25 cellular contexts compared by ENCODE assay signal in genomic region chr10:110486680-110487410, GRCh38. TPM values are rescaled to one million over a fixed set of nuclear protein-coding genes. Genes with fewer than 3 reads are reported as not detected.
DNase-seq lines count a peak whose midpoint lies in the region; ATAC-seq, FAIRE-seq and TF ChIP-seq lines count a peak whose summit lies in the region.
"Had no signal": no experiment of that assay in that cellular context is flagged by ENCODE, and none has a peak within 500 bp of the region (broad histone marks: within the 10 kb centered on the region; RNA-seq: fewer than 3 reads in every experiment).

No MANE protein-coding gene starts in this region.

- no peaks in the 10 kb centered on the region for H3K27me3 Mint-ChIP-seq in endodermal cell (ENCODE audit: insufficient read depth)
- H3K27me3 Mint-ChIP-seq in neural progenitor cell (ENCODE audit: insufficient read depth, low read depth) = peaks cover 7% of the 10 kb centered on the region

- peak overlapping the region; percentile 78 for H3K27ac Mint-ChIP-seq in endodermal cell
- peak overlapping the region; percentile 59 for H3K27ac Mint-ChIP-seq in neural progenitor cell
- H3K27ac Mint-ChIP-seq: naive thymus-derived CD8-positive, alpha-beta T cell; stimulated activated naive B cell treated with anti-CD40 and anti-IgM and Interleukin-4, amounts not matched to agents 10 μg/mL and 1 μg/mL and 100 μg/mL, for 72 hours had no signal

- H2AFZ ChIP-seq in neural progenitor cell (replicated peaks) = no peak overlapping the region
- H2AFZ ChIP-seq: parathyroid adenoma had no signal

- H3K4me1 Mint-ChIP-seq in endodermal cell = peaks cover 45% of the 10 kb centered on the region
- peaks cover 5% of the 10 kb centered on the region for H3K4me1 Mint-ChIP-seq in neural progenitor cell

- no peak for DNase-seq in GM19239 (ENCODE audit: insufficient read length, low spot score)
- DNase-seq in endodermal cell = no peak
- no peak for DNase-seq in neural progenitor cell (ENCODE audit: low spot score)
- no peak for DNase-seq in activated naive CD4-positive, alpha-beta T cell treated with Interleukin-2 at 50 U/mL for 16 hours
- DNase-seq in NCI-H345 treated with DMSO at 0.1 percent for 48 hours (lab: John Stamatoyannopoulos, UW; ENCODE audit: unreplicated experiment) = no peak
- DNase-seq: AML-193; effector CD8-positive, alpha-beta T cell; heart right ventricle; KG1; mammary epithelial cell; MV-4-11; naive thymus-derived CD8-positive, alpha-beta T cell; NCI-H187 treated with DMSO at 0.1 percent for 48 hours; NCI-H510A treated with DMSO at 0.1 percent for 48 hours; sigmoid colon; stimulated activated naive B cell treated with anti-CD40 and anti-IgM and Interleukin-4, amounts not matched to agents 10 μg/mL and 1 μg/mL and 100 μg/mL, for 72 hours; T-helper 1 cell; tibial artery had no signal

- 0 out of 2 replicates have a peak overlapping the region, but pooled peaks have one; percentile 16 for H3K27ac ChIP-seq in HUES64 (ENCODE audit: low read depth, low read length)
- no peak overlapping the region for H3K27ac ChIP-seq in endodermal cell (ENCODE audit: low read depth, low read length)
- no peak overlapping the region for H3K27ac ChIP-seq in neural progenitor cell
- H3K27ac ChIP-seq: ascending aorta, parathyroid adenoma, tibial artery had no signal

- H3K27me3 ChIP-seq in HUES64 (ENCODE audit: insufficient read depth, low read length) = no peaks in the 10 kb centered on the region
- H3K27me3 ChIP-seq in endodermal cell (ENCODE audit: control insufficient read depth, insufficient read depth, low read length, poor library complexity, severe bottlenecking) = no peaks in the 10 kb centered on the region
- H3K27me3 ChIP-seq in neural progenitor cell = no peaks in the 10 kb centered on the region
- H3K27me3 ChIP-seq: ascending aorta, sigmoid colon had no signal

- H3K4me3 Mint-ChIP-seq in endodermal cell = no peak overlapping the region
- H3K4me3 Mint-ChIP-seq in neural progenitor cell = no peak overlapping the region
- H3K4me3 Mint-ChIP-seq: naive thymus-derived CD8-positive, alpha-beta T cell; stimulated activated naive B cell treated with anti-CD40 and anti-IgM and Interleukin-4, amounts not matched to agents 10 μg/mL and 1 μg/mL and 100 μg/mL, for 72 hours had no signal

- peak; percentile 64 for FAIRE-seq in GM19239 (lab: Jason Lieb, UNC)
- FAIRE-seq: GM18507 had no signal

- H3K36me3 ChIP-seq in HUES64 (ENCODE audit: insufficient read depth, low read length) (no peaks in the 10 kb centered on the region), endodermal cell (ENCODE audit: control insufficient read depth, insufficient read depth, low read length) (no peaks in the 10 kb centered on the region), neural progenitor cell (no peaks in the 10 kb centered on the region)
- H3K36me3 ChIP-seq: ascending aorta, heart right ventricle, sigmoid colon, tibial artery had no signal

- H3K9me3 Mint-ChIP-seq in endodermal cell (no peaks in the 10 kb centered on the region), neural progenitor cell (no peaks in the 10 kb centered on the region)
- H3K9me3 Mint-ChIP-seq: naive thymus-derived CD8-positive, alpha-beta T cell had no signal

- H3K9me3 ChIP-seq in HUES64 (ENCODE audit: insufficient read depth, low read depth, low read length) (no peaks in the 10 kb centered on the region), endodermal cell (ENCODE audit: control insufficient read depth, low read length) (peaks cover 7% of the 10 kb centered on the region), neural progenitor cell (ENCODE audit: low read depth) (no peaks in the 10 kb centered on the region)
- H3K9me3 ChIP-seq: ascending aorta, heart right ventricle, sigmoid colon, tibial artery had no signal

- H3K4me1 ChIP-seq in HUES64 (ENCODE audit: insufficient read depth, low read length) = peaks cover 36% of the 10 kb centered on the region
- H3K4me1 ChIP-seq in endodermal cell (ENCODE audit: control insufficient read depth, insufficient read depth, low read length) = peaks cover 21% of the 10 kb centered on the region
- peaks cover 6% of the 10 kb centered on the region for H3K4me1 ChIP-seq in neural progenitor cell
- H3K4me1 ChIP-seq: ascending aorta, parathyroid adenoma, tibial artery had no signal

- TF ChIP-seq CTCF in endodermal cell (conservative IDR thresholded peaks at IDR 0.05) = no peak
- no peak for TF ChIP-seq CTCF in neural progenitor cell (IDR thresholded peaks at IDR 0.05)

- H3F3A ChIP-seq in neural progenitor cell (ENCODE audit: low read depth) = no peaks in the 10 kb centered on the region

- no peak overlapping the region for H3K4me2 ChIP-seq in neural progenitor cell

- 75% methylated on average over 11 of the region's 11 CpGs for WGBS in HUES64
- 68 to 88% methylated on average over 7 to 11 of the region's 11 CpGs for WGBS in endodermal cell (ENCODE audit: insufficient coverage in 1 of 2, insufficient read length in 1 of 2), 2 experiments

- H3K4me3 ChIP-seq in HUES64 (ENCODE audit: low read length) = no peak overlapping the region
- H3K4me3 ChIP-seq in endodermal cell (ENCODE audit: low read length) = no peak overlapping the region
- no peak overlapping the region for H3K4me3 ChIP-seq in neural progenitor cell
- H3K4me3 ChIP-seq: ascending aorta, heart right ventricle, sigmoid colon, tibial artery had no signal

- H3K36me3 Mint-ChIP-seq in endodermal cell (ENCODE audit: low read depth) (no peaks in the 10 kb centered on the region), neural progenitor cell (no peaks in the 10 kb centered on the region)
- H3K36me3 Mint-ChIP-seq: naive thymus-derived CD8-positive, alpha-beta T cell had no signal

- no peak overlapping the region for H3K9ac ChIP-seq in HUES64 (ENCODE audit: low read depth, low read length)
- no peak overlapping the region for H3K9ac ChIP-seq in endodermal cell (ENCODE audit: extremely low read depth, low read length, poor library complexity, severe bottlenecking)
- no peak overlapping the region for H3K9ac ChIP-seq in neural progenitor cell
- H3K9ac ChIP-seq: parathyroid adenoma had no signal

- no peaks in the 10 kb centered on the region for H3K79me2 ChIP-seq in neural progenitor cell (ENCODE audit: low read depth)
- H3K79me2 ChIP-seq: parathyroid adenoma had no signal

- ATAC-seq in GM21515 (IDR thresholded peaks at IDR 0.05; ENCODE audit: unreplicated experiment) = no peak
- no peak for ATAC-seq in GM18907 (IDR thresholded peaks at IDR 0.05; ENCODE audit: unreplicated experiment)
- ATAC-seq: naive thymus-derived CD8-positive, alpha-beta T cell; Right ventricle myocardium inferior; stimulated activated naive B cell treated with anti-CD40 and anti-IgM and Interleukin-4, amounts not matched to agents 10 μg/mL and 1 μg/mL and 100 μg/mL, for 72 hours had no signal

- no peaks in the 10 kb centered on the region for H4K20me1 ChIP-seq in neural progenitor cell (ENCODE audit: low read depth)

RNA-seq across cellular contexts. Expression of gene DUSP5, which starts 10.9 kb away (rescaled TPM):
- 22.3 TPM for polyA plus RNA-seq in HUES64 (2013, experiment 1 of 2)
- polyA plus RNA-seq in HUES64 (2013, experiment 2 of 2) = 21.0 TPM
- total RNA-seq in endodermal cell = 10 to 100 TPM; 60.0 to 60.3 TPM
- polyA plus RNA-seq in endodermal cell (2013, experiment 1 of 2) = 9.9 TPM
- polyA plus RNA-seq in endodermal cell (2013, experiment 2 of 2) = 11.1 TPM
- 0.34 and 1.5 TPM in 2 replicates for total RNA-seq in neural progenitor cell (ENCODE audit: low replicate concordance)

Comparison
In these comparisons a context has a peak if more than half of its experiments do, and no peak if none do; other contexts are left out.
1. RNA of gene DUSP5, which starts 10.9 kb away (total RNA-seq): 60.0 to 60.3 TPM in endodermal cell; 0.34 to 1.5 TPM in neural progenitor cell; every median in the first group is over 10 times any median in the second.